ENCODE assay signal across 14 cellular contexts in genomic region chr22:33891455-33891854, GRCh38. TPM values are rescaled to one million over a fixed set of nuclear protein-coding genes. Genes with fewer than 3 reads are reported as not detected.
DNase-seq lines count a peak whose midpoint lies in the region; ATAC-seq and TF ChIP-seq lines count a peak whose summit lies in the region.
"Had no signal": no experiment of that assay in that cellular context is flagged by ENCODE, and none has a peak within 500 bp of the region (broad histone marks: within the 10 kb centered on the region; RNA-seq: fewer than 3 reads in every experiment).

No MANE protein-coding gene starts in this region.

- intact Hi-C loops in mucosa of descending colon (cut with DNase I, micrococcal nuclease) (no loop called here), CD14-positive monocyte (cut with micrococcal nuclease) (no loop called here)

- DNase-seq in activated naive CD8-positive, alpha-beta T cell treated with anti-CD3 and anti-CD28 coated beads, Interleukin-2, amount 50 U/mL, for 24 hours: no peak
- DNase-seq in activated naive CD8-positive, alpha-beta T cell treated with anti-CD3 and anti-CD28 coated beads for 36 hours: no peak
- peak; percentile 68 for DNase-seq in NCI-H2029 treated with DMSO at 0.1 percent for 48 hours (lab: John Stamatoyannopoulos, UW)
- DNase-seq in mucosa of descending colon: no peak
- no peak for DNase-seq in CD14-positive monocyte (ENCODE audit: low spot score)
- DNase-seq in NK-92 treated with Interleukin-12 subunit alpha and Interleukin-12 subunit beta, amount 100 ng/mL, for 24 hours (lab: John Stamatoyannopoulos, UW): no peak
- DNase-seq: 8988T; C1 segment of cervical spinal cord; Caco-2; CD4-positive, alpha-beta T cell; H9; IMR-90 had no signal

- peak overlapping the region; percentile 39 for H3K27ac Mint-ChIP-seq in activated naive CD8-positive, alpha-beta T cell treated with anti-CD3 and anti-CD28 coated beads, Interleukin-2, amount 50 U/mL, for 24 hours
- H3K27ac Mint-ChIP-seq in activated naive CD8-positive, alpha-beta T cell treated with anti-CD3 and anti-CD28 coated beads for 36 hours: no peak overlapping the region
- H3K27ac Mint-ChIP-seq in CD14-positive monocyte: no peak overlapping the region
- H3K27ac Mint-ChIP-seq: CD4-positive, alpha-beta T cell had no signal

- no peak for ATAC-seq in activated naive CD8-positive, alpha-beta T cell treated with anti-CD3 and anti-CD28 coated beads, Interleukin-2, amount 50 U/mL, for 24 hours
- ATAC-seq in mucosa of descending colon (peak; percentile 57), GM21515 (IDR thresholded peaks at IDR 0.05; ENCODE audit: unreplicated experiment) (no peak)

- H3K27me3 Mint-ChIP-seq in activated naive CD8-positive, alpha-beta T cell treated with anti-CD3 and anti-CD28 coated beads, Interleukin-2, amount 50 U/mL, for 24 hours: no peaks in the 10 kb centered on the region
- peaks cover 7% of the 10 kb centered on the region for H3K27me3 Mint-ChIP-seq in activated naive CD8-positive, alpha-beta T cell treated with anti-CD3 and anti-CD28 coated beads for 36 hours
- peaks cover 0 to 6% (median 0%) of the 10 kb centered on the region in 3 donors for H3K27me3 Mint-ChIP-seq in CD14-positive monocyte (ENCODE audit: low read depth in 3 of 3)
- H3K27me3 Mint-ChIP-seq: CD4-positive, alpha-beta T cell had no signal

- H3K36me3 Mint-ChIP-seq in activated naive CD8-positive, alpha-beta T cell treated with anti-CD3 and anti-CD28 coated beads, Interleukin-2, amount 50 U/mL, for 24 hours (ENCODE audit: low read depth): no peaks in the 10 kb centered on the region
- no peaks in the 10 kb centered on the region for H3K36me3 Mint-ChIP-seq in activated naive CD8-positive, alpha-beta T cell treated with anti-CD3 and anti-CD28 coated beads for 36 hours
- H3K36me3 Mint-ChIP-seq in CD14-positive monocyte: no peaks in the 10 kb centered on the region

- no peak overlapping the region for H3K4me3 ChIP-seq in mucosa of descending colon

- H3K4me1 Mint-ChIP-seq in activated naive CD8-positive, alpha-beta T cell treated with anti-CD3 and anti-CD28 coated beads, Interleukin-2, amount 50 U/mL, for 24 hours: peaks cover 3% of the 10 kb centered on the region
- no peaks in the 10 kb centered on the region for H3K4me1 Mint-ChIP-seq in activated naive CD8-positive, alpha-beta T cell treated with anti-CD3 and anti-CD28 coated beads for 36 hours
- no peaks in the 10 kb centered on the region for H3K4me1 Mint-ChIP-seq in CD14-positive monocyte

- peaks cover 5% of the 10 kb centered on the region for H3K9me3 Mint-ChIP-seq in activated naive CD8-positive, alpha-beta T cell treated with anti-CD3 and anti-CD28 coated beads, Interleukin-2, amount 50 U/mL, for 24 hours
- H3K9me3 Mint-ChIP-seq in activated naive CD8-positive, alpha-beta T cell treated with anti-CD3 and anti-CD28 coated beads for 36 hours: peaks cover 5% of the 10 kb centered on the region
- H3K9me3 Mint-ChIP-seq in CD14-positive monocyte: peaks cover 7 to 13% (median 9%) of the 10 kb centered on the region in 7 donors
- H3K9me3 Mint-ChIP-seq: CD4-positive, alpha-beta T cell had no signal

- H3K4me1 ChIP-seq in mucosa of descending colon (ENCODE audit: low read depth): peaks cover 5% of the 10 kb centered on the region

- TF ChIP-seq CTCF in mucosa of descending colon (IDR thresholded peaks at IDR 0.05) (no peak), CD14-positive monocyte (IDR thresholded peaks at IDR 0.05) (no peak)

- no peaks in the 10 kb centered on the region for H3K36me3 ChIP-seq in mucosa of descending colon (ENCODE audit: low read depth)

- no peaks in the 10 kb centered on the region for H3K9me3 ChIP-seq in mucosa of descending colon
- H3K9me3 ChIP-seq: Caco-2 had no signal

- no peak overlapping the region for H3K4me3 Mint-ChIP-seq in activated naive CD8-positive, alpha-beta T cell treated with anti-CD3 and anti-CD28 coated beads, Interleukin-2, amount 50 U/mL, for 24 hours
- H3K4me3 Mint-ChIP-seq in activated naive CD8-positive, alpha-beta T cell treated with anti-CD3 and anti-CD28 coated beads for 36 hours: no peak overlapping the region
- H3K4me3 Mint-ChIP-seq in CD14-positive monocyte: no peak overlapping the region
- H3K4me3 Mint-ChIP-seq: CD4-positive, alpha-beta T cell; H9 had no signal

RNA-seq across cellular contexts. Expression of gene LARGE1, which starts 28.8 kb away (rescaled TPM):
- total RNA-seq in activated naive CD8-positive, alpha-beta T cell treated with anti-CD3 and anti-CD28 coated beads for 36 hours: under 1 TPM; 0.28 to 0.93 TPM
- total RNA-seq in mucosa of descending colon: 10 to 100 TPM; 29.3 to 93.8 (median 67.7) TPM
- under 1 TPM in 1 of 2 donors, not detected in 1; 0.05 TPM for polyA plus RNA-seq in CD14-positive monocyte
- total RNA-seq: A673 had no signal

Comparison
In these comparisons a context has a peak if more than half of its experiments do, and no peak if none do; other contexts are left out.
1. RNA of gene LARGE1, which starts 28.8 kb away (total RNA-seq): 29.3 to 93.8 TPM in mucosa of descending colon; 0.28 to 0.93 TPM in activated naive CD8-positive, alpha-beta T cell treated with anti-CD3 and anti-CD28 coated beads for 36 hours; every median in the first group is over 10 times any median in the second.